In genomic region chr2:85593023-85593422, GRCh38 we compare ENCODE assay signal across 17 cellular contexts.
"Had no signal": no experiment of that assay in that cellular context is flagged by ENCODE, and none has a peak within 500 bp of the region (broad histone marks: within the 10 kb centered on the region; RNA-seq: fewer than 3 reads in every experiment).

No MANE protein-coding gene starts in this region.

- DNase-seq: activated CD4-positive, alpha-beta T cell treated with anti-CD3 and anti-CD28 coated beads for 36 hours; activated CD8-positive, alpha-beta memory T cell treated with anti-CD3 and anti-CD28 coated beads for 24 hours; activated gamma-delta T cell; caudate nucleus; effector CD8-positive, alpha-beta T cell; kidney; left ventricle myocardium inferior; retina; stimulated activated CD4-positive, alpha-beta T cell treated with anti-CD3 and anti-CD28 coated beads, Interleukin-4, amount 100 ng/mL, for 4 hours; stomach; T1000; thyroid gland had no signal

- H3K27ac ChIP-seq: epithelial cell of prostate had no signal

- ATAC-seq: activated CD4-positive, alpha-beta T cell treated with anti-CD3 and anti-CD28 coated beads for 36 hours; gastroesophageal sphincter had no signal

- H3K9me3 ChIP-seq: gastroesophageal sphincter, left ventricle myocardium inferior, stomach, thyroid gland had no signal

- H3K27ac Mint-ChIP-seq: activated CD4-positive, alpha-beta T cell treated with anti-CD3 and anti-CD28 coated beads for 36 hours; memory B cell had no signal

- H3K4me3 ChIP-seq: coronary artery, gastroesophageal sphincter, left ventricle myocardium inferior, skin epidermis, stomach, thyroid gland had no signal

- H3K27me3 ChIP-seq: gastroesophageal sphincter, stomach, thyroid gland had no signal

- H3K9me3 Mint-ChIP-seq: memory B cell had no signal

- H3K27me3 Mint-ChIP-seq: activated CD4-positive, alpha-beta T cell treated with anti-CD3 and anti-CD28 coated beads for 36 hours; memory B cell had no signal
